2 cellular contexts compared by ENCODE assay signal in the genomic region with DNA sequence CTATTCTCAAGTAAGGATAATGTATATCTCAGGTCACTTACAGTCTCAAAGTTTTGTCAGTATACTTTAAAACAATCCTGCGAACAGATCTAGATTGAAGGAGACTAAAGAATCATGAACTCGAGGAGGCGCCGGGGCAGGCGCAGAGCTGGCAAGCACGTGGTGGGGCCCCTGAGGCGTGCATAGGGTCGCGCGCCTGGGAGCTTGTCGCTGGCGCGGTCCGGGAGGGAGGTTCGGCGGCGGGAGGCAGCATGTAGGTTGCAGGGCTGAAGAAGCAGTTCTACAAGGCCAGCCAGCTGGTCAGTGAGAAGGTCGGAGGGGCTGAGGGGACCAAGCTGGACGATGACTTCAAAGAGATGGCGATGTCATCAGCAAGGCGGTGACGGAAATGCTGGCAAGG. TPM values are rescaled to one million over a fixed set of nuclear protein-coding genes. Genes with fewer than 3 reads are reported as not detected.
"Had no signal": no experiment of that assay in that cellular context is flagged by ENCODE, and none has a peak within 500 bp of the region (broad histone marks: within the 10 kb centered on the region; RNA-seq: fewer than 3 reads in every experiment).

No MANE protein-coding gene starts in this region.

RNA-seq across cellular contexts. Expression of gene CLDN25, which starts 9.4 kb away (rescaled TPM):
- total RNA-seq: G401, GM12878 had no signal
- polyA plus RNA-seq: GM12878 had no signal
